In the genomic region with DNA sequence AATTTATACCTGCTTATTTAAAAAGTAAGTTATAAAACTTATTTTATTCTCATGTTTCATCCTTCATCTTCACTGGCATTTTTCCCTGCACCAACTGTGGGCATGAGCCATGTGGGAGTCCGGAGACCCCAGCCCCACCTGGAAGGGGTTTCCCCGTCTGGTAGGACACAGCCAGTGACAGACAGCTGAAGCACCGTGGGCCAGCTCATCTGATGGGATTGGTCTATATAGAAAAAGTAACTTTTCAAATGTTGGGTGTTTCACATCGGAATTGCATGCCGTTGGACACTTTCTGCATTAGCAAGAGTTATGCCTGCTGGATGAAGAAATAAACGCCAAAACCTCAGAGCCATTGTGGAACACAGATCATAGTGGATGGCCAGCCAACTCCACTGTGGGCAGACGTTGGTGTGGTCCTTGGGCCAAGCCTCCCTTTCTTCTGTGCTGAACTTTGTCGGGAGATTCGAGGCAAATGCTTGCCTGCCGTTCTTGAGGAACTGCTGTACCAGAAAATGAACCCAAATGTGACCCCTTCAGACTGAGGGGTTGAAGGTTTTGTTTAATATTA, we compare ENCODE assay signal across 23 cellular contexts.
DNase-seq lines count a peak whose midpoint lies in the region; ATAC-seq and TF ChIP-seq lines count a peak whose summit lies in the region.
"Had no signal": no experiment of that assay in that cellular context is flagged by ENCODE, and none has a peak within 500 bp of the region (broad histone marks: within the 10 kb centered on the region; RNA-seq: fewer than 3 reads in every experiment).

No MANE protein-coding gene starts in this region.

- H3K36me3 ChIP-seq in Karpas-422 (ENCODE audit: insufficient read depth, low read length) = no peaks in the 10 kb centered on the region
- H3K36me3 ChIP-seq in upper lobe of right lung = no peaks in the 10 kb centered on the region
- H3K36me3 ChIP-seq: BE2C had no signal

- H2AFZ ChIP-seq in Karpas-422 (ENCODE audit: low read length) = no peak overlapping the region; the same call in 1 of the 2 replicates

- no peaks in the 10 kb centered on the region for H3K9me2 ChIP-seq in Karpas-422 (replicated peaks; ENCODE audit: insufficient read depth, low read length)
- H3K9me2 ChIP-seq: SK-N-SH had no signal

- H4K20me1 ChIP-seq in Karpas-422 (ENCODE audit: insufficient read depth, low read depth, low read length) = no peaks in the 10 kb centered on the region

- H3K4me3 ChIP-seq in Karpas-422 (ENCODE audit: low read length) (no peak overlapping the region), upper lobe of right lung (no peak overlapping the region)

- no peak for ATAC-seq in upper lobe of right lung

- intact Hi-C loops in upper lobe of right lung (cut with DNase I) = no loop called here

- peak overlapping the region; percentile 98 for H3K27ac ChIP-seq in Karpas-422 (ENCODE audit: low read length)
- H3K27ac ChIP-seq in upper lobe of right lung = no peak overlapping the region
- H3K27ac ChIP-seq: 22Rv1 had no signal

- no peak overlapping the region for H3K9ac ChIP-seq in Karpas-422 (ENCODE audit: low read length)
- H3K9ac ChIP-seq: SK-N-SH had no signal

- no peak for TF ChIP-seq CTCF in upper lobe of right lung (IDR thresholded peaks at IDR 0.05)

- H3K4me1 ChIP-seq in Karpas-422 (ENCODE audit: low read length) (peaks cover 87% of the 10 kb centered on the region), upper lobe of right lung (peaks cover 8% of the 10 kb centered on the region)
- H3K4me1 ChIP-seq: BE2C had no signal

- peak overlapping the region; percentile 66 for H3K4me2 ChIP-seq in Karpas-422 (ENCODE audit: low read depth, low read length, poor library complexity, severe bottlenecking)
- H3K4me2 ChIP-seq: SK-N-SH had no signal

- peak; percentile 15 for DNase-seq in activated CD8-positive, alpha-beta memory T cell treated with anti-CD3 and anti-CD28 coated beads for 24 hours
- DNase-seq in activated CD8-positive, alpha-beta memory T cell treated with anti-CD3 and anti-CD28 coated beads, Interleukin-2, amount 50 U/mL, for 4 hours = no peak
- DNase-seq in Karpas-422 = no peak
- DNase-seq in islet precursor cell = peak; percentile 31
- DNase-seq in upper lobe of right lung = peak; percentile 28
- no peak for DNase-seq in NK-92 (lab: John Stamatoyannopoulos, UW; ENCODE audit: unreplicated experiment)
- DNase-seq in iPS-NIHi7 (ENCODE audit: extremely low spot score) = no peak
- no peak for DNase-seq in ureter (ENCODE audit: low spot score)
- DNase-seq: BE2C; CD4-positive, CD25-positive, alpha-beta regulatory T cell; DMS153; HCEC 1CT; KG1; MM.1S; NCI-H1048; NCI-H1417; NCI-H1694; NCI-H2029 treated with DMSO at 0.1 percent for 48 hours; NCI-H226; NCI-H510A; NCI-H69; SK-N-SH had no signal

- no peaks in the 10 kb centered on the region for H3K79me2 ChIP-seq in Karpas-422 (ENCODE audit: low read length)

- no peaks in the 10 kb centered on the region for H3K9me3 ChIP-seq in Karpas-422 (ENCODE audit: low read length)
- no peaks in the 10 kb centered on the region for H3K9me3 ChIP-seq in upper lobe of right lung
- H3K9me3 ChIP-seq: BE2C, SK-N-SH had no signal

- H3K27me3 ChIP-seq in Karpas-422 (ENCODE audit: low read length) (no peaks in the 10 kb centered on the region), upper lobe of right lung (peaks cover 3% of the 10 kb centered on the region)
- H3K27me3 ChIP-seq: BE2C had no signal

Comparison
In these comparisons a context has a peak if more than half of its experiments do, and no peak if none do; other contexts are left out.
1. DNase-seq: peak in activated CD8-positive, alpha-beta memory T cell treated with anti-CD3 and anti-CD28 coated beads for 24 hours (single experiment), islet precursor cell (single experiment) and upper lobe of right lung (single experiment); none in activated CD8-positive, alpha-beta memory T cell treated with anti-CD3 and anti-CD28 coated beads, Interleukin-2, amount 50 U/mL, for 4 hours (single experiment), Karpas-422 (single experiment), NK-92 (single experiment), iPS-NIHi7 (single experiment) and ureter (single experiment).